ENCODE assay signal across 1 cellular context in genomic region chr1:3470650-3471355, GRCh38.
TF ChIP-seq lines count a peak whose summit lies in the region.

No MANE protein-coding gene starts in this region.

TF ChIP-seq in SK-N-SH, 30 proteins besides CTCF, POLR2A, EP300 and RAD21 (continued from another document):
- TF ChIP-seq, protein P1, sequence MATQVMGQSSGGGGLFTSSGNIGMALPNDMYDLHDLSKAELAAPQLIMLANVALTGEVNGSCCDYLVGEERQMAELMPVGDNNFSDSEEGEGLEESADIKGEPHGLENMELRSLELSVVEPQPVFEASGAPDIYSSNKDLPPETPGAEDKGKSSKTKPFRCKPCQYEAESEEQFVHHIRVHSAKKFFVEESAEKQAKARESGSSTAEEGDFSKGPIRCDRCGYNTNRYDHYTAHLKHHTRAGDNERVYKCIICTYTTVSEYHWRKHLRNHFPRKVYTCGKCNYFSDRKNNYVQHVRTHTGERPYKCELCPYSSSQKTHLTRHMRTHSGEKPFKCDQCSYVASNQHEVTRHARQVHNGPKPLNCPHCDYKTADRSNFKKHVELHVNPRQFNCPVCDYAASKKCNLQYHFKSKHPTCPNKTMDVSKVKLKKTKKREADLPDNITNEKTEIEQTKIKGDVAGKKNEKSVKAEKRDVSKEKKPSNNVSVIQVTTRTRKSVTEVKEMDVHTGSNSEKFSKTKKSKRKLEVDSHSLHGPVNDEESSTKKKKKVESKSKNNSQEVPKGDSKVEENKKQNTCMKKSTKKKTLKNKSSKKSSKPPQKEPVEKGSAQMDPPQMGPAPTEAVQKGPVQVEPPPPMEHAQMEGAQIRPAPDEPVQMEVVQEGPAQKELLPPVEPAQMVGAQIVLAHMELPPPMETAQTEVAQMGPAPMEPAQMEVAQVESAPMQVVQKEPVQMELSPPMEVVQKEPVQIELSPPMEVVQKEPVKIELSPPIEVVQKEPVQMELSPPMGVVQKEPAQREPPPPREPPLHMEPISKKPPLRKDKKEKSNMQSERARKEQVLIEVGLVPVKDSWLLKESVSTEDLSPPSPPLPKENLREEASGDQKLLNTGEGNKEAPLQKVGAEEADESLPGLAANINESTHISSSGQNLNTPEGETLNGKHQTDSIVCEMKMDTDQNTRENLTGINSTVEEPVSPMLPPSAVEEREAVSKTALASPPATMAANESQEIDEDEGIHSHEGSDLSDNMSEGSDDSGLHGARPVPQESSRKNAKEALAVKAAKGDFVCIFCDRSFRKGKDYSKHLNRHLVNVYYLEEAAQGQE (IDR thresholded peaks at IDR 0.05; ENCODE audit: low read depth, low read length), result no peak
- TF ChIP-seq, protein P2, sequence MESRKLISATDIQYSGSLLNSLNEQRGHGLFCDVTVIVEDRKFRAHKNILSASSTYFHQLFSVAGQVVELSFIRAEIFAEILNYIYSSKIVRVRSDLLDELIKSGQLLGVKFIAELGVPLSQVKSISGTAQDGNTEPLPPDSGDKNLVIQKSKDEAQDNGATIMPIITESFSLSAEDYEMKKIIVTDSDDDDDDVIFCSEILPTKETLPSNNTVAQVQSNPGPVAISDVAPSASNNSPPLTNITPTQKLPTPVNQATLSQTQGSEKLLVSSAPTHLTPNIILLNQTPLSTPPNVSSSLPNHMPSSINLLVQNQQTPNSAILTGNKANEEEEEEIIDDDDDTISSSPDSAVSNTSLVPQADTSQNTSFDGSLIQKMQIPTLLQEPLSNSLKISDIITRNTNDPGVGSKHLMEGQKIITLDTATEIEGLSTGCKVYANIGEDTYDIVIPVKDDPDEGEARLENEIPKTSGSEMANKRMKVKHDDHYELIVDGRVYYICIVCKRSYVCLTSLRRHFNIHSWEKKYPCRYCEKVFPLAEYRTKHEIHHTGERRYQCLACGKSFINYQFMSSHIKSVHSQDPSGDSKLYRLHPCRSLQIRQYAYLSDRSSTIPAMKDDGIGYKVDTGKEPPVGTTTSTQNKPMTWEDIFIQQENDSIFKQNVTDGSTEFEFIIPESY (IDR thresholded peaks at IDR 0.05; ENCODE audit: borderline replicate concordance, low read depth), result no peak
TF ChIP-seq in SK-N-SH: peak in this region for 0.
